1 cellular context compared by ENCODE assay signal in the genomic region with DNA sequence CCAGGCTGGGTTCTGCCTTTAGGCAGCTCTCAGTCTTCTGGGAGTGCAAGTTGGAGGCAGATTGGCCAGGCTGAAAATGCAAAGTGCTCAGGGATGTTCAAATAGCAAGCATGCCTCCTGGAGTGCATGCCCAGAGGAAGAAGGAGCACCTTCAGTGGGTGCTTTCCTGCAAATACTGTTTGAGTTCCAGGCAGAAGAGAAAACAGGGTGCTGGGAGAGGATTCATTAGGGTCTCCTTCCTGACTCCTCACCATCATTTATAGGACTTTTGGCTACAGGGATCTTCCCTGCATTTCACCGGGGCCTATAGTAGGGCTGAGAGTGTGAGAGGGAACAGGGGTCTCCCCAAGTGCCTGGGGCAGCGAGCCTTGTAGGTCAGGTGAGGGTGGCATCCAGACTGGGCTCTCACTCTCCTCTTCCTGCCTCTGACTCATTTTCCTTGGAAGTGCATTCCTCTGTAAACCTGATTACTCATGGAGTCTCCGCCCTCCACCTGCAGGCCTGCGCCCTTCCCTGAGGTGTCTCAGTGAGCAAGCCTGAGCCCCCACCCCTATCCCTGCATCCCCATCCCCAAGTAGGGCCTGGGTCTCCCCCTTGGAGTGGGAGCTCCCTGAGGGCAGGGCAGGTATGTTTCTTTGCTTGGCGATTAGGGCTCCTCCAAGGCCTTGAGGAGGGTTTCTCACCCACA.
TF ChIP-seq lines count a peak whose summit lies in the region.

No MANE protein-coding gene starts in this region.

TF ChIP-seq in A549, 52 proteins besides CTCF, POLR2A, EP300 and RAD21:
- TF ChIP-seq RARB (CRISPR knock-in tag; IDR thresholded peaks at IDR 0.05) (peak; percentile 6; the same call in 1 of the 2 replicates), HOXA7 (CRISPR knock-in tag; IDR thresholded peaks at IDR 0.05) (no peak), GATA3 (IDR thresholded peaks at IDR 0.05; ENCODE audit: borderline replicate concordance) (peak; percentile 67; the same call in 1 of the 2 replicates), JUNB (IDR thresholded peaks at IDR 0.05) (peak; percentile 80), MYC (IDR thresholded peaks at IDR 0.05; ENCODE audit: borderline replicate concordance, low read length) (peak; percentile 21; the same call in 1 of the 2 replicates), ZNF302 (CRISPR knock-in tag; IDR thresholded peaks at IDR 0.05) (peak; percentile 67; the same call in 1 of the 2 replicates), CEBPB (IDR thresholded peaks at IDR 0.05) (0 out of 4 replicates have a peak, but pooled peaks of 1 of the 2 experiments have one; percentile 14), NFE2L2 (conservative IDR thresholded peaks at IDR 0.05; ENCODE audit: low read length) (peak; percentile 36; the same call in 1 of the 2 replicates), TFCP2L1 (CRISPR knock-in tag; IDR thresholded peaks at IDR 0.05) (peak; percentile 68), POLR2AphosphoS2 (conservative IDR thresholded peaks at IDR 0.05; ENCODE audit: low read length) (no peak), FOSL2 (IDR thresholded peaks at IDR 0.05) (peak; percentile 93), FOSL2 (CRISPR knock-in tag; IDR thresholded peaks at IDR 0.05) (peak; percentile 94), EHF (CRISPR knock-in tag; IDR thresholded peaks at IDR 0.05) (peak; percentile 73; the same call in 1 of the 2 replicates), SMC3 (IDR thresholded peaks at IDR 0.05) (0 out of 3 replicates have a peak, but pooled peaks have one; percentile 16), JUN (IDR thresholded peaks at IDR 0.05) (peak in 1 of 2 experiments; percentile 78; a peak in 3 of 5 replicates), NPAS2 (CRISPR knock-in tag; IDR thresholded peaks at IDR 0.05; ENCODE audit: borderline replicate concordance) (no peak), ZC3H11A (IDR thresholded peaks at IDR 0.05) (no peak), HOXB13 (CRISPR knock-in tag; IDR thresholded peaks at IDR 0.05; ENCODE audit: low read depth) (peak; percentile 53; the same call in 1 of the 2 replicates), TP53 (CRISPR knock-in tag; IDR thresholded peaks at IDR 0.05) (no peak), KDM1A (IDR thresholded peaks at IDR 0.05; ENCODE audit: low read depth) (no peak), FOXS1 (CRISPR knock-in tag; IDR thresholded peaks at IDR 0.05) (peak; percentile 46; the same call in 1 of the 2 replicates)
- TF ChIP-seq, protein P1, sequence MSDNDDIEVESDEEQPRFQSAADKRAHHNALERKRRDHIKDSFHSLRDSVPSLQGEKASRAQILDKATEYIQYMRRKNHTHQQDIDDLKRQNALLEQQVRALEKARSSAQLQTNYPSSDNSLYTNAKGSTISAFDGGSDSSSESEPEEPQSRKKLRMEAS (IDR thresholded peaks at IDR 0.05) = peak; percentile 59
- TF ChIP-seq, protein P2, sequence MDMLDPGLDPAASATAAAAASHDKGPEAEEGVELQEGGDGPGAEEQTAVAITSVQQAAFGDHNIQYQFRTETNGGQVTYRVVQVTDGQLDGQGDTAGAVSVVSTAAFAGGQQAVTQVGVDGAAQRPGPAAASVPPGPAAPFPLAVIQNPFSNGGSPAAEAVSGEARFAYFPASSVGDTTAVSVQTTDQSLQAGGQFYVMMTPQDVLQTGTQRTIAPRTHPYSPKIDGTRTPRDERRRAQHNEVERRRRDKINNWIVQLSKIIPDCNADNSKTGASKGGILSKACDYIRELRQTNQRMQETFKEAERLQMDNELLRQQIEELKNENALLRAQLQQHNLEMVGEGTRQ (IDR thresholded peaks at IDR 0.05) = no peak
- TF ChIP-seq, protein P3, sequence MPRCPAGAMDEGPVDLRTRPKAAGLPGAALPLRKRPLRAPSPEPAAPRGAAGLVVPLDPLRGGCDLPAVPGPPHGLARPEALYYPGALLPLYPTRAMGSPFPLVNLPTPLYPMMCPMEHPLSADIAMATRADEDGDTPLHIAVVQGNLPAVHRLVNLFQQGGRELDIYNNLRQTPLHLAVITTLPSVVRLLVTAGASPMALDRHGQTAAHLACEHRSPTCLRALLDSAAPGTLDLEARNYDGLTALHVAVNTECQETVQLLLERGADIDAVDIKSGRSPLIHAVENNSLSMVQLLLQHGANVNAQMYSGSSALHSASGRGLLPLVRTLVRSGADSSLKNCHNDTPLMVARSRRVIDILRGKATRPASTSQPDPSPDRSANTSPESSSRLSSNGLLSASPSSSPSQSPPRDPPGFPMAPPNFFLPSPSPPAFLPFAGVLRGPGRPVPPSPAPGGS (IDR thresholded peaks at IDR 0.05) = 0 out of 3 replicates have a peak, but pooled peaks have one; percentile 69
- TF ChIP-seq, protein P4, sequence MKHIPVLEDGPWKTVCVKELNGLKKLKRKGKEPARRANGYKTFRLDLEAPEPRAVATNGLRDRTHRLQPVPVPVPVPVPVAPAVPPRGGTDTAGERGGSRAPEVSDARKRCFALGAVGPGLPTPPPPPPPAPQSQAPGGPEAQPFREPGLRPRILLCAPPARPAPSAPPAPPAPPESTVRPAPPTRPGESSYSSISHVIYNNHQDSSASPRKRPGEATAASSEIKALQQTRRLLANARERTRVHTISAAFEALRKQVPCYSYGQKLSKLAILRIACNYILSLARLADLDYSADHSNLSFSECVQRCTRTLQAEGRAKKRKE (CRISPR knock-in tag; IDR thresholded peaks at IDR 0.05; ENCODE audit: low read depth) = peak; percentile 44; the same call in 1 of the 2 replicates
